8 cellular contexts compared by ENCODE assay signal in the genomic region with DNA sequence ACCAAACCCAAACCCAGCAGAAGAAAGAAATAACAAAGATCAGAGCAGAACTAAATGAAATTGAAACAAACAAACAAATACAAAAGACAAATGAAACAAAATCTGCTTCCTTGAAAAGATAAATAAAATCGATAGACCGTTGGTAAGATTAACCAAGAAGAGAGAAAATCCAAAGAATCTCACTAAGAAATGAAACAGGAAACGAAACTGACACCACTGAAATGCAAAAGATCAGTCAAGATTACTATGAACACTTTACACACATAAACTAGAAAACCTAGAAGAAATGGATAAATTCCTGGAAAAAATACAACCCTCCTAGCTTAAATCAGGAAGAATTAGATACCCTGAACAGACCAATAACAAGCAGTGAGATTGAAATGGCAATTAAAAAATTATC.
DNase-seq lines count a peak whose midpoint lies in the region; ATAC-seq and TF ChIP-seq lines count a peak whose summit lies in the region.
"Not testable (repeated sequence)": the region's sequence is repeated elsewhere in the genome, so short reads cannot be mapped to it uniquely, and the experiment has no call there.

No MANE protein-coding gene starts in this region.

- not testable (repeated sequence) for H3K36me3 Mint-ChIP-seq in IgD-negative memory B cell; activated B cell treated with CpG ODN at 0.5 μM for 24 hours (ENCODE audit: low read depth); activated T-cell treated with anti-CD3 and anti-CD28 coated beads, Interleukin-2, amount 50 U/mL, for 4 hours (ENCODE audit: insufficient read depth); activated naive CD8-positive, alpha-beta T cell treated with anti-CD3 and anti-CD28 coated beads for 36 hours; naive B cell

- not testable (repeated sequence) for H3K4me1 ChIP-seq in BLaER1

- peak overlapping the region; percentile 20 for H3K4me2 ChIP-seq in BLaER1

- H3K27me3 Mint-ChIP-seq in IgD-negative memory B cell; activated B cell treated with CpG ODN at 0.5 μM for 24 hours; activated T-cell treated with anti-CD3 and anti-CD28 coated beads, Interleukin-2, amount 50 U/mL, for 4 hours (ENCODE audit: low read depth); activated naive CD8-positive, alpha-beta T cell treated with anti-CD3 and anti-CD28 coated beads for 36 hours; naive B cell: not testable (repeated sequence)

- peak overlapping the region in 1 of 3 donors; percentile 33 for H3K27ac Mint-ChIP-seq in IgD-negative memory B cell
- H3K27ac Mint-ChIP-seq in activated B cell treated with CpG ODN at 0.5 μM for 24 hours, naive B cell: not testable (repeated sequence)
- H3K27ac Mint-ChIP-seq in activated naive CD8-positive, alpha-beta T cell treated with anti-CD3 and anti-CD28 coated beads for 36 hours = peak overlapping the region; percentile 9

- not testable (repeated sequence) for H3K27ac ChIP-seq in BLaER1

- peaks cover 6 to 12% (median 9%) of the 10 kb centered on the region in 3 donors for H3K4me1 Mint-ChIP-seq in IgD-negative memory B cell
- not testable (repeated sequence) for H3K4me1 Mint-ChIP-seq in activated B cell treated with CpG ODN at 0.5 μM for 24 hours
- peaks cover 14% of the 10 kb centered on the region for H3K4me1 Mint-ChIP-seq in activated T-cell treated with anti-CD3 and anti-CD28 coated beads, Interleukin-2, amount 50 U/mL, for 4 hours (ENCODE audit: low read depth)
- peaks cover 14% of the 10 kb centered on the region for H3K4me1 Mint-ChIP-seq in activated naive CD8-positive, alpha-beta T cell treated with anti-CD3 and anti-CD28 coated beads for 36 hours
- H3K4me1 Mint-ChIP-seq in naive B cell = peaks cover 10 to 14% (median 11%) of the 10 kb centered on the region in 3 donors

- not testable (repeated sequence) for TF ChIP-seq CTCF in activated B cell treated with CpG ODN at 0.5 μM for 24 hours (IDR thresholded peaks at IDR 0.05)

- not testable (repeated sequence) for H3K27me3 ChIP-seq in BLaER1

- not testable (repeated sequence) for ATAC-seq in activated B cell treated with CpG ODN at 0.5 μM for 24 hours (ENCODE audit: low read depth); activated T-cell treated with anti-CD3 and anti-CD28 coated beads, Interleukin-2, amount 50 U/mL, for 4 hours
- peak in 1 of 2 donors; percentile 30 for ATAC-seq in naive B cell (ENCODE audit: low read depth in 2 of 2)

- intact Hi-C loops in activated B cell treated with CpG ODN at 0.5 μM for 24 hours (cut with micrococcal nuclease) = not testable (repeated sequence)

- DNase-seq in NAMALWA (ENCODE audit: low spot score) = peak; percentile 15
- DNase-seq in OCI-M1 (lab: John Stamatoyannopoulos, UW) = peak; percentile 29
- DNase-seq in activated B cell treated with CpG ODN at 0.5 μM for 24 hours; activated T-cell treated with anti-CD3 and anti-CD28 coated beads, Interleukin-2, amount 50 U/mL, for 4 hours; activated naive CD8-positive, alpha-beta T cell treated with anti-CD3 and anti-CD28 coated beads for 36 hours; naive B cell: not testable (repeated sequence)

- H3K4me3 Mint-ChIP-seq in IgD-negative memory B cell = peak overlapping the region in 3 of 4 donors; percentile 39 to 80 (median 44)
- H3K4me3 Mint-ChIP-seq in activated B cell treated with CpG ODN at 0.5 μM for 24 hours = peak overlapping the region; percentile 42
- H3K4me3 Mint-ChIP-seq in activated T-cell treated with anti-CD3 and anti-CD28 coated beads, Interleukin-2, amount 50 U/mL, for 4 hours = peak overlapping the region; percentile 1
- H3K4me3 Mint-ChIP-seq in activated naive CD8-positive, alpha-beta T cell treated with anti-CD3 and anti-CD28 coated beads for 36 hours = peak overlapping the region; percentile 32
- peak overlapping the region in 5 of 8 donors; percentile 1 to 68 (median 2) for H3K4me3 Mint-ChIP-seq in naive B cell

- not testable (repeated sequence) for H3K9ac ChIP-seq in BLaER1

- POLR2A ChIA-PET in activated B cell treated with CpG ODN at 0.5 μM for 24 hours (lab: Charles Lee) = not testable (repeated sequence)

- CTCF ChIA-PET in activated B cell treated with CpG ODN at 0.5 μM for 24 hours (lab: Charles Lee) = not testable (repeated sequence)

- H4K20me1 ChIP-seq in BLaER1 = not testable (repeated sequence)

- H3K4me3 ChIP-seq in BLaER1 = not testable (repeated sequence)

- not testable (repeated sequence) for H3K36me3 ChIP-seq in BLaER1

- not testable (repeated sequence) for H3K9me3 Mint-ChIP-seq in IgD-negative memory B cell; activated B cell treated with CpG ODN at 0.5 μM for 24 hours; activated T-cell treated with anti-CD3 and anti-CD28 coated beads, Interleukin-2, amount 50 U/mL, for 4 hours; naive B cell
- H3K9me3 Mint-ChIP-seq in activated naive CD8-positive, alpha-beta T cell treated with anti-CD3 and anti-CD28 coated beads for 36 hours = peaks cover 10% of the 10 kb centered on the region

- peaks cover 22% of the 10 kb centered on the region for H3K9me3 ChIP-seq in BLaER1
